8 cellular contexts compared by ENCODE assay signal in genomic region chr2:223613017-223613950, GRCh38. TPM values are rescaled to one million over a fixed set of nuclear protein-coding genes. Genes with fewer than 3 reads are reported as not detected.
DNase-seq lines count a peak whose midpoint lies in the region; ATAC-seq, FAIRE-seq and TF ChIP-seq lines count a peak whose summit lies in the region.
"Had no signal": no experiment of that assay in that cellular context is flagged by ENCODE, and none has a peak within 500 bp of the region (broad histone marks: within the 10 kb centered on the region; RNA-seq: fewer than 3 reads in every experiment).

No MANE protein-coding gene starts in this region.

- peaks cover 75% of the 10 kb centered on the region for H3K27me3 ChIP-seq in NT2/D1 (ENCODE audit: insufficient read depth, insufficient read length)
- peaks cover 2% of the 10 kb centered on the region for H3K27me3 ChIP-seq in CD8-positive, alpha-beta T cell (ENCODE audit: insufficient read depth, low read length)

- no peak overlapping the region for H3K27ac ChIP-seq in CD8-positive, alpha-beta T cell (ENCODE audit: low read depth, low read length)

- CTCF ChIA-PET in CD8-positive, alpha-beta T cell (lab: Charles Lee), result no interaction called here
- CTCF ChIA-PET in activated CD4-positive, alpha-beta memory T cell treated with anti-CD3 and anti-CD28 coated beads for 36 hours (lab: Charles Lee), result no interaction called here

- POLR2A ChIA-PET in CD8-positive, alpha-beta T cell (lab: Charles Lee), result no interaction called here
- POLR2A ChIA-PET in activated CD4-positive, alpha-beta memory T cell treated with anti-CD3 and anti-CD28 coated beads for 36 hours (lab: Charles Lee), result no interaction called here

- FAIRE-seq in endometrium (lab: Jason Lieb, UNC), result peak; percentile 89

- no peaks in the 10 kb centered on the region for H3K36me3 Mint-ChIP-seq in type B pancreatic cell
- no peaks in the 10 kb centered on the region for H3K36me3 Mint-ChIP-seq in CD8-positive, alpha-beta T cell
- no peaks in the 10 kb centered on the region for H3K36me3 Mint-ChIP-seq in activated CD4-positive, alpha-beta memory T cell treated with anti-CD3 and anti-CD28 coated beads for 36 hours

- peaks cover 43% of the 10 kb centered on the region for H3K27me3 Mint-ChIP-seq in type B pancreatic cell
- H3K27me3 Mint-ChIP-seq in CD8-positive, alpha-beta T cell (ENCODE audit: low read depth), result peaks cover 38% of the 10 kb centered on the region
- H3K27me3 Mint-ChIP-seq in activated CD4-positive, alpha-beta memory T cell treated with anti-CD3 and anti-CD28 coated beads for 36 hours, result peaks cover 26% of the 10 kb centered on the region

- no peak overlapping the region for H3K9ac ChIP-seq in NT2/D1 (ENCODE audit: insufficient read length, low read depth)

- peaks cover 12% of the 10 kb centered on the region for H3K4me1 Mint-ChIP-seq in type B pancreatic cell (ENCODE audit: unreplicated experiment)
- H3K4me1 Mint-ChIP-seq in CD8-positive, alpha-beta T cell (ENCODE audit: low read depth), result no peaks in the 10 kb centered on the region
- no peaks in the 10 kb centered on the region for H3K4me1 Mint-ChIP-seq in activated CD4-positive, alpha-beta memory T cell treated with anti-CD3 and anti-CD28 coated beads for 36 hours (ENCODE audit: low read depth)
- H3K4me1 Mint-ChIP-seq: activated B cell treated with CpG ODN at 0.5 μM for 24 hours had no signal

- H3K4me3 ChIP-seq in HFF-Myc (replicated peaks; ENCODE audit: low read depth, low read length) (peak overlapping the region; percentile 34), NT2/D1 (ENCODE audit: insufficient read length, low read depth) (no peak overlapping the region)
- no peak overlapping the region for H3K4me3 ChIP-seq in CD8-positive, alpha-beta T cell (ENCODE audit: low read depth, low read length)

- DNase-seq in HFF-Myc (ENCODE audit: extremely low read depth, low read depth) (peak; percentile 92), NT2/D1 (ENCODE audit: low read depth, low spot score) (peak; percentile 67), lung microvascular endothelial cell (ENCODE audit: low read depth in 2 of 2) (peak; percentile 66 to 98), type B pancreatic cell (ENCODE audit: extremely low spot score, unreplicated experiment) (peak; percentile 70)
- DNase-seq in CD8-positive, alpha-beta T cell, result no peak
- no peak for DNase-seq in activated CD4-positive, alpha-beta memory T cell treated with anti-CD3 and anti-CD28 coated beads for 36 hours
- DNase-seq: activated B cell treated with CpG ODN at 0.5 μM for 24 hours had no signal

- no peaks in the 10 kb centered on the region for H3K36me3 ChIP-seq in NT2/D1 (ENCODE audit: insufficient read depth, insufficient read length, low read length)
- H3K36me3 ChIP-seq in CD8-positive, alpha-beta T cell (ENCODE audit: insufficient read depth, low read length), result no peaks in the 10 kb centered on the region

- H3K9me3 ChIP-seq in NT2/D1 (ENCODE audit: insufficient read depth, low read length), result no peaks in the 10 kb centered on the region
- no peaks in the 10 kb centered on the region for H3K9me3 ChIP-seq in CD8-positive, alpha-beta T cell (ENCODE audit: low read length)

- intact Hi-C loops in CD8-positive, alpha-beta T cell (cut with DNase I, micrococcal nuclease), result no loop called here
- intact Hi-C loops in activated CD4-positive, alpha-beta memory T cell treated with anti-CD3 and anti-CD28 coated beads for 36 hours (cut with micrococcal nuclease), result no loop called here

- no peak for ATAC-seq in CD8-positive, alpha-beta T cell

- peak overlapping the region; percentile 86 for H3K4me3 Mint-ChIP-seq in type B pancreatic cell
- H3K4me3 Mint-ChIP-seq in CD8-positive, alpha-beta T cell, result no peak overlapping the region
- H3K4me3 Mint-ChIP-seq in activated CD4-positive, alpha-beta memory T cell treated with anti-CD3 and anti-CD28 coated beads for 36 hours, result no peak overlapping the region
- H3K4me3 Mint-ChIP-seq: activated B cell treated with CpG ODN at 0.5 μM for 24 hours had no signal

- peak overlapping the region; percentile 64 for H3K27ac Mint-ChIP-seq in type B pancreatic cell
- no peak overlapping the region for H3K27ac Mint-ChIP-seq in CD8-positive, alpha-beta T cell
- H3K27ac Mint-ChIP-seq in activated CD4-positive, alpha-beta memory T cell treated with anti-CD3 and anti-CD28 coated beads for 36 hours, result no peak overlapping the region
- H3K27ac Mint-ChIP-seq: activated B cell treated with CpG ODN at 0.5 μM for 24 hours had no signal

- no peaks in the 10 kb centered on the region for H3K9me3 Mint-ChIP-seq in type B pancreatic cell
- H3K9me3 Mint-ChIP-seq in CD8-positive, alpha-beta T cell, result peaks cover 2% of the 10 kb centered on the region
- H3K9me3 Mint-ChIP-seq in activated CD4-positive, alpha-beta memory T cell treated with anti-CD3 and anti-CD28 coated beads for 36 hours, result no peaks in the 10 kb centered on the region
- H3K9me3 Mint-ChIP-seq: activated B cell treated with CpG ODN at 0.5 μM for 24 hours had no signal

- H3K4me1 ChIP-seq in NT2/D1 (ENCODE audit: insufficient read depth, insufficient read length), result peaks cover 3% of the 10 kb centered on the region
- no peaks in the 10 kb centered on the region for H3K4me1 ChIP-seq in CD8-positive, alpha-beta T cell (ENCODE audit: insufficient read depth, low read length)

- no peak for TF ChIP-seq CTCF in HFF-Myc (IDR thresholded peaks at IDR 0.05; ENCODE audit: low read depth, low read length, missing control alignments)
- no peak for TF ChIP-seq CTCF in type B pancreatic cell (conservative IDR thresholded peaks at IDR 0.05)
- no peak for TF ChIP-seq CTCF in CD8-positive, alpha-beta T cell (IDR thresholded peaks at IDR 0.05)

RNA-seq across cellular contexts. Expression of gene SCG2, which starts 11.1 kb away (rescaled TPM):
- total RNA-seq in lung microvascular endothelial cell (under 0.01 TPM in 1 of 2 replicates, not detected in the other), type B pancreatic cell (ENCODE audit: low replicate concordance) (75.1 and 347 TPM in 2 replicates)
- total RNA-seq in CD8-positive, alpha-beta T cell, result not detected
- not detected for total RNA-seq in activated CD4-positive, alpha-beta memory T cell treated with anti-CD3 and anti-CD28 coated beads for 36 hours

Comparison
In these comparisons a context has a peak if more than half of its experiments do, and no peak if none do; other contexts are left out.
1. DNase-seq: peak in HFF-Myc (single experiment), NT2/D1 (single experiment), lung microvascular endothelial cell (2 of 2) and type B pancreatic cell (single experiment); none in CD8-positive, alpha-beta T cell (0 of 7) and activated CD4-positive, alpha-beta memory T cell treated with anti-CD3 and anti-CD28 coated beads for 36 hours (single experiment).
2. RNA of gene SCG2, which starts 11.1 kb away (total RNA-seq): 75.1 to 347 TPM in type B pancreatic cell; not detected in activated CD4-positive, alpha-beta memory T cell treated with anti-CD3 and anti-CD28 coated beads for 36 hours, under 0.01 TPM in lung microvascular endothelial cell and not detected in CD8-positive, alpha-beta T cell; every median in the first group is over 10 times any median in the second.